9 cellular contexts compared by ENCODE assay signal in genomic region chr2:121881038-121881437, GRCh38.
"Had no signal": no experiment of that assay in that cellular context is flagged by ENCODE, and none has a peak within 500 bp of the region (broad histone marks: within the 10 kb centered on the region; RNA-seq: fewer than 3 reads in every experiment).

No MANE protein-coding gene starts in this region.

- H3K4me3 Mint-ChIP-seq: GM23338, H9, HFFc6 had no signal

- H3K4me1 ChIP-seq: HAP-1 had no signal

- H3K9me3 Mint-ChIP-seq: HFFc6 had no signal

- ATAC-seq: GM23338, HCT116 had no signal

- H3K27ac ChIP-seq: GM23248 had no signal

- H3K9me3 ChIP-seq: HAP-1 had no signal

- H3K4me3 ChIP-seq: GM23248, GM23338, HAP-1 had no signal

- H3K36me3 ChIP-seq: HAP-1 had no signal

- DNase-seq: GM23248, GOT3, H7, H9, HCEC 1CT, HFFc6 had no signal

- H3K27ac Mint-ChIP-seq: GM23338, H9, HFFc6 had no signal
